ENCODE assay signal across 23 cellular contexts in the genomic region with DNA sequence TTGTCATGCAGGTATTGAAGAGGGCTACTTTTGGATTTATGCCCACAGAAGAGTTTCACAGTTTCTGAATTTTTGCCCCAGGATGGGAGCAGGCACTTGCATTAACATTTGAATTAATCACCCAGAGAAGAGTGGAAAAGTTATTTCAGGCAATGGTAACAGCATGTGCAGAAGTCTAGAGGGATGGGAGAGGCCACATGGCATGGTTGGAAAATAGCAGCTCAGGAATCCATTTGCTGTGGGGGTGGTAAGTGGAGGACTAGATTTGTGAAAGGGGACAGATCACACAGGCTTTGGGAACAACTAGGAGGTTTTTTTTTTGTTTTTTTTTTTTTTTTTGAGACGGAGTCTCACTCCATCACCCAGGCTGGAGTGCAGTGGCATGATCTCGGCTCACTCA.
DNase-seq lines count a peak whose midpoint lies in the region; ATAC-seq and TF ChIP-seq lines count a peak whose summit lies in the region.
"Had no signal": no experiment of that assay in that cellular context is flagged by ENCODE, and none has a peak within 500 bp of the region (broad histone marks: within the 10 kb centered on the region; RNA-seq: fewer than 3 reads in every experiment).

No MANE protein-coding gene starts in this region.

- H3K27ac Mint-ChIP-seq in glutamatergic neuron (ENCODE audit: unreplicated experiment) = peak overlapping the region; percentile 24
- peak overlapping the region; percentile 53 for H3K27ac Mint-ChIP-seq in progenitor cell of endocrine pancreas
- peak overlapping the region; percentile 30 for H3K27ac Mint-ChIP-seq in type B pancreatic cell
- H3K27ac Mint-ChIP-seq: CD14-positive monocyte; CD4-positive, alpha-beta memory T cell; CD4-positive, CD25-positive, alpha-beta regulatory T cell; CD8-positive, alpha-beta memory T cell had no signal

- H3K4me1 Mint-ChIP-seq in glutamatergic neuron (ENCODE audit: low read depth, unreplicated experiment) = peaks cover 45% of the 10 kb centered on the region
- H3K4me1 Mint-ChIP-seq in progenitor cell of endocrine pancreas (ENCODE audit: low read depth) = peaks cover 26% of the 10 kb centered on the region
- peaks cover 29% of the 10 kb centered on the region for H3K4me1 Mint-ChIP-seq in type B pancreatic cell (ENCODE audit: unreplicated experiment)

- no peaks in the 10 kb centered on the region for H3K27me3 ChIP-seq in aorta (ENCODE audit: control insufficient read depth in 1 of 2, insufficient read depth in 2 of 2, low read length in 1 of 2)
- H3K27me3 ChIP-seq: BE2C, BLaER1 had no signal

- peaks cover 15% of the 10 kb centered on the region for H3K9me3 Mint-ChIP-seq in glutamatergic neuron (ENCODE audit: unreplicated experiment)
- H3K9me3 Mint-ChIP-seq in progenitor cell of endocrine pancreas (ENCODE audit: low read depth) = peaks cover under 1% of the 10 kb centered on the region
- H3K9me3 Mint-ChIP-seq in type B pancreatic cell = peaks cover 5% of the 10 kb centered on the region
- H3K9me3 Mint-ChIP-seq: CD4-positive, alpha-beta memory T cell; CD8-positive, alpha-beta memory T cell had no signal

- DNase-seq in Ammon's horn (ENCODE audit: low spot score) (peak; percentile 69), glutamatergic neuron (no peak), progenitor cell of endocrine pancreas (ENCODE audit: low spot score, unreplicated experiment) (no peak), type B pancreatic cell (ENCODE audit: extremely low spot score, unreplicated experiment) (no peak), aorta (no peak)
- no peak for DNase-seq in activated T-cell treated with anti-CD3 and anti-CD28 coated beads, Interleukin-2, amount 50 U/mL, for 48 hours
- DNase-seq: AML-193; BE2C; C1 segment of cervical spinal cord; CD4-positive, alpha-beta memory T cell; CD4-positive, CD25-positive, alpha-beta regulatory T cell; CD8-positive, alpha-beta memory T cell; COR-L47; DMS 273 treated with DMSO at 0.1 percent for 48 hours; DMS153; DMS53; DMS79; GF-D8 had no signal

- H3K36me3 Mint-ChIP-seq in glutamatergic neuron (ENCODE audit: unreplicated experiment) (no peaks in the 10 kb centered on the region), progenitor cell of endocrine pancreas (ENCODE audit: insufficient read depth) (peaks cover 8% of the 10 kb centered on the region), type B pancreatic cell (peaks cover 16% of the 10 kb centered on the region)
- H3K36me3 Mint-ChIP-seq: CD14-positive monocyte; CD4-positive, alpha-beta memory T cell; CD4-positive, CD25-positive, alpha-beta regulatory T cell had no signal

- H3K27me3 Mint-ChIP-seq in glutamatergic neuron (ENCODE audit: unreplicated experiment) (peaks cover 18% of the 10 kb centered on the region), progenitor cell of endocrine pancreas (no peaks in the 10 kb centered on the region), type B pancreatic cell (no peaks in the 10 kb centered on the region)
- H3K27me3 Mint-ChIP-seq: CD4-positive, CD25-positive, alpha-beta regulatory T cell had no signal

- H3K4me3 Mint-ChIP-seq in glutamatergic neuron (ENCODE audit: unreplicated experiment) (no peak overlapping the region), progenitor cell of endocrine pancreas (ENCODE audit: low read depth) (no peak overlapping the region), type B pancreatic cell (no peak overlapping the region)
- H3K4me3 Mint-ChIP-seq: CD14-positive monocyte; CD4-positive, alpha-beta memory T cell; CD4-positive, CD25-positive, alpha-beta regulatory T cell; CD8-positive, alpha-beta memory T cell had no signal

- TF ChIP-seq CTCF in glutamatergic neuron (IDR thresholded peaks at IDR 0.05; ENCODE audit: partially characterized antibody, unreplicated experiment) = no peak
- no peak for TF ChIP-seq CTCF in progenitor cell of endocrine pancreas (IDR thresholded peaks at IDR 0.05; ENCODE audit: unreplicated experiment)
- no peak for TF ChIP-seq CTCF in type B pancreatic cell (conservative IDR thresholded peaks at IDR 0.05)

- no peaks in the 10 kb centered on the region for H3K9me3 ChIP-seq in aorta (ENCODE audit: control insufficient read depth, low read length)
- H3K9me3 ChIP-seq: A549, BE2C, BLaER1 had no signal

- H3K27ac ChIP-seq in aorta (ENCODE audit: low read depth in 1 of 2, low read length in 2 of 2) = no peak overlapping the region
- H3K27ac ChIP-seq: 22Rv1, A549, BLaER1 had no signal

- ATAC-seq in aorta (ENCODE audit: low FRiP score) (no peak), HG03135 (IDR thresholded peaks at IDR 0.05; ENCODE audit: unreplicated experiment) (no peak)
- ATAC-seq: A549 had no signal

- H3K4me3 ChIP-seq in aorta (ENCODE audit: low read length in 2 of 2) = no peak overlapping the region
- H3K4me3 ChIP-seq: A549, BLaER1 had no signal

- no peaks in the 10 kb centered on the region for H3K36me3 ChIP-seq in aorta (ENCODE audit: control insufficient read depth in 1 of 2, insufficient read depth in 2 of 2, low read length in 1 of 2)
- H3K36me3 ChIP-seq: BE2C, BLaER1 had no signal

- WGBS in aorta, 2 donors = 83 to 100% methylated on average over 1 to 2 of the region's 2 CpGs

- no peaks in the 10 kb centered on the region for H3K4me1 ChIP-seq in aorta (ENCODE audit: control insufficient read depth in 1 of 2, insufficient read depth in 2 of 2, low read length in 2 of 2)
- H3K4me1 ChIP-seq: A549, BE2C had no signal

- intact Hi-C loops in aorta (cut with DNase I) = no loop called here
